In genomic region chr18:27871731-27872130, GRCh38 we compare ENCODE assay signal across 23 cellular contexts.
DNase-seq lines count a peak whose midpoint lies in the region; ATAC-seq and TF ChIP-seq lines count a peak whose summit lies in the region.
"Had no signal": no experiment of that assay in that cellular context is flagged by ENCODE, and none has a peak within 500 bp of the region (broad histone marks: within the 10 kb centered on the region; RNA-seq: fewer than 3 reads in every experiment).

No MANE protein-coding gene starts in this region.

- no peaks in the 10 kb centered on the region for H3K4me1 ChIP-seq in psoas muscle
- H3K4me1 ChIP-seq: heart left ventricle had no signal

- WGBS in psoas muscle, 3 donors, result 33 to 48% (median 38%) methylated on average over 5 of the region's 5 CpGs

- H3K27me3 Mint-ChIP-seq in nephron progenitor cell (ENCODE audit: low read depth, poor library complexity), result peaks cover 5% of the 10 kb centered on the region
- H3K27me3 Mint-ChIP-seq in stimulated activated memory B cell treated with anti-CD40 and anti-IgM and Interleukin-4, amounts not matched to agents 10 μg/mL and 1 μg/mL and 100 μg/mL, for 72 hours, result no peaks in the 10 kb centered on the region
- H3K27me3 Mint-ChIP-seq: activated CD8-positive, alpha-beta memory T cell treated with anti-CD3 and anti-CD28 coated beads, Interleukin-2, amount 10 ng/mL, durations not matched to agents 7 days and 5 days; CD4-positive, alpha-beta T cell; type B pancreatic cell had no signal

- DNase-seq in G401 (ENCODE audit: low spot score), result peak; percentile 87
- DNase-seq in NCI-H1417 treated with DMSO at 0.1 percent for 48 hours (lab: John Stamatoyannopoulos, UW), result peak; percentile 29
- peak; percentile 25 for DNase-seq in NCI-H524 treated with DMSO at 0.1 percent for 48 hours (lab: John Stamatoyannopoulos, UW)
- DNase-seq in nephron progenitor cell, result no peak
- DNase-seq in psoas muscle, result no peak
- DNase-seq: activated CD4-positive, alpha-beta T cell treated with anti-CD3 and anti-CD28 coated beads for 4 hours; activated CD8-positive, alpha-beta memory T cell treated with anti-CD3 and anti-CD28 coated beads, Interleukin-2, amount 10 ng/mL, durations not matched to agents 7 days and 5 days; activated naive CD4-positive, alpha-beta T cell treated with anti-CD3 and anti-CD28 coated beads for 36 hours; activated T-cell treated with anti-CD3 and anti-CD28 coated beads, Interleukin-2, amount 50 U/mL, for 72 hours; amniotic stem cell; CD4-positive, alpha-beta T cell; DMS153; effector memory CD4-positive, alpha-beta T cell; erythroblast; foreskin fibroblast; GM23248; heart left ventricle; KBM-7; mammary epithelial cell; T-helper 2 cell had no signal

- ATAC-seq in HG03565 (IDR thresholded peaks at IDR 0.05; ENCODE audit: unreplicated experiment), result no peak
- no peak for ATAC-seq in stimulated activated memory B cell treated with anti-CD40 and anti-IgM and Interleukin-4, amounts not matched to agents 10 μg/mL and 1 μg/mL and 100 μg/mL, for 72 hours
- no peak for ATAC-seq in psoas muscle
- ATAC-seq: activated CD8-positive, alpha-beta memory T cell treated with anti-CD3 and anti-CD28 coated beads, Interleukin-2, amount 10 ng/mL, durations not matched to agents 7 days and 5 days; activated T-cell treated with anti-CD3 and anti-CD28 coated beads, Interleukin-2, amount 50 U/mL, for 72 hours; heart left ventricle had no signal

- in situ Hi-C loops in G401 (cut with HindIII; ENCODE audit: low sequenced_read_pairs), result no loop called here

- no peaks in the 10 kb centered on the region for H3K36me3 Mint-ChIP-seq in nephron progenitor cell (ENCODE audit: low read depth)
- H3K36me3 Mint-ChIP-seq in stimulated activated memory B cell treated with anti-CD40 and anti-IgM and Interleukin-4, amounts not matched to agents 10 μg/mL and 1 μg/mL and 100 μg/mL, for 72 hours, result no peaks in the 10 kb centered on the region
- H3K36me3 Mint-ChIP-seq: activated CD8-positive, alpha-beta memory T cell treated with anti-CD3 and anti-CD28 coated beads, Interleukin-2, amount 10 ng/mL, durations not matched to agents 7 days and 5 days; type B pancreatic cell had no signal

- H3K4me3 Mint-ChIP-seq in nephron progenitor cell, result no peak overlapping the region
- no peak overlapping the region for H3K4me3 Mint-ChIP-seq in stimulated activated memory B cell treated with anti-CD40 and anti-IgM and Interleukin-4, amounts not matched to agents 10 μg/mL and 1 μg/mL and 100 μg/mL, for 72 hours
- H3K4me3 Mint-ChIP-seq: activated CD8-positive, alpha-beta memory T cell treated with anti-CD3 and anti-CD28 coated beads, Interleukin-2, amount 10 ng/mL, durations not matched to agents 7 days and 5 days; activated naive CD4-positive, alpha-beta T cell treated with anti-CD3 and anti-CD28 coated beads for 36 hours; activated T-cell treated with anti-CD3 and anti-CD28 coated beads, Interleukin-2, amount 50 U/mL, for 72 hours; CD4-positive, alpha-beta T cell; type B pancreatic cell had no signal

- H3K4me3 ChIP-seq in psoas muscle, result no peak overlapping the region
- H3K4me3 ChIP-seq: GM23248, heart left ventricle had no signal

- no peaks in the 10 kb centered on the region for H3K9me3 ChIP-seq in psoas muscle

- H3K36me3 ChIP-seq in psoas muscle (ENCODE audit: insufficient read depth in 1 of 2, low read depth in 1 of 2), result no peaks in the 10 kb centered on the region
- H3K36me3 ChIP-seq: heart left ventricle had no signal

- H3K4me1 Mint-ChIP-seq in nephron progenitor cell, result no peaks in the 10 kb centered on the region
- no peaks in the 10 kb centered on the region for H3K4me1 Mint-ChIP-seq in stimulated activated memory B cell treated with anti-CD40 and anti-IgM and Interleukin-4, amounts not matched to agents 10 μg/mL and 1 μg/mL and 100 μg/mL, for 72 hours
- H3K4me1 Mint-ChIP-seq: activated CD8-positive, alpha-beta memory T cell treated with anti-CD3 and anti-CD28 coated beads, Interleukin-2, amount 10 ng/mL, durations not matched to agents 7 days and 5 days had no signal

- intact Hi-C loops in psoas muscle (cut with DNase I), result no loop called here

- TF ChIP-seq CTCF in nephron progenitor cell (IDR thresholded peaks at IDR 0.05) (no peak), psoas muscle (IDR thresholded peaks at IDR 0.05) (no peak)

- H3K9me3 Mint-ChIP-seq in nephron progenitor cell, result no peaks in the 10 kb centered on the region
- peaks cover 8% of the 10 kb centered on the region for H3K9me3 Mint-ChIP-seq in stimulated activated memory B cell treated with anti-CD40 and anti-IgM and Interleukin-4, amounts not matched to agents 10 μg/mL and 1 μg/mL and 100 μg/mL, for 72 hours
- H3K9me3 Mint-ChIP-seq: activated naive CD4-positive, alpha-beta T cell treated with anti-CD3 and anti-CD28 coated beads for 36 hours; type B pancreatic cell had no signal

- no peak overlapping the region for H3K27ac ChIP-seq in psoas muscle
- H3K27ac ChIP-seq: GM23248, heart left ventricle had no signal

- no peaks in the 10 kb centered on the region for H3K27me3 ChIP-seq in psoas muscle (ENCODE audit: insufficient read depth in 3 of 3, low read length in 2 of 3)
- H3K27me3 ChIP-seq: heart left ventricle had no signal

- H3K27ac Mint-ChIP-seq in nephron progenitor cell, result peak overlapping the region; percentile 37
- no peak overlapping the region for H3K27ac Mint-ChIP-seq in stimulated activated memory B cell treated with anti-CD40 and anti-IgM and Interleukin-4, amounts not matched to agents 10 μg/mL and 1 μg/mL and 100 μg/mL, for 72 hours
- H3K27ac Mint-ChIP-seq: activated CD8-positive, alpha-beta memory T cell treated with anti-CD3 and anti-CD28 coated beads, Interleukin-2, amount 10 ng/mL, durations not matched to agents 7 days and 5 days; activated naive CD4-positive, alpha-beta T cell treated with anti-CD3 and anti-CD28 coated beads for 36 hours; activated T-cell treated with anti-CD3 and anti-CD28 coated beads, Interleukin-2, amount 50 U/mL, for 72 hours; CD4-positive, alpha-beta T cell; type B pancreatic cell had no signal

Comparison
In these comparisons a context has a peak if more than half of its experiments do, and no peak if none do; other contexts are left out.
1. DNase-seq: peak in G401 (single experiment), NCI-H1417 treated with DMSO at 0.1 percent for 48 hours (single experiment) and NCI-H524 treated with DMSO at 0.1 percent for 48 hours (single experiment); none in nephron progenitor cell (single experiment) and psoas muscle (0 of 2).